Comparison of ENCODE assay signal across 8 cellular contexts in genomic region chr2:166103277-166103676, GRCh38. TPM values are rescaled to one million over a fixed set of nuclear protein-coding genes. Genes with fewer than 3 reads are reported as not detected.
"Had no signal": no experiment of that assay in that cellular context is flagged by ENCODE, and none has a peak within 500 bp of the region (broad histone marks: within the 10 kb centered on the region; RNA-seq: fewer than 3 reads in every experiment).

No MANE protein-coding gene starts in this region.

RNA-seq across cellular contexts. Expression of gene SCN1A, which starts 24.5 kb away (rescaled TPM):
- total RNA-seq: OCI-LY7, PC-9, Peyer's patch, RPMI7951, SJCRH30, SJSA1, T-cell had no signal
- polyA plus RNA-seq: SK-N-SH had no signal
